8 cellular contexts compared by ENCODE assay signal in genomic region chr11:119148855-119149370, GRCh38. TPM values are rescaled to one million over a fixed set of nuclear protein-coding genes. Genes with fewer than 3 reads are reported as not detected.
DNase-seq lines count a peak whose midpoint lies in the region; ATAC-seq and TF ChIP-seq lines count a peak whose summit lies in the region.

Gene ABCG4, plus strand, starts transcription at chr11:119149052. Its CDS starts 914 bp downstream, at chr11:119149966.

- H3K4me1 Mint-ChIP-seq in CD14-positive monocyte = peaks cover 28% of the 10 kb centered on the region

- H3K9ac ChIP-seq in KMS-11 = no peak within 1 kb of the TSS
- no peak within 1 kb of the TSS for H3K9ac ChIP-seq in Karpas-422 (ENCODE audit: low read length)

- H3K36me3 ChIP-seq in KMS-11 (ENCODE audit: insufficient read depth) = no peaks in the 10 kb centered on the region
- no peaks in the 10 kb centered on the region for H3K36me3 ChIP-seq in Karpas-422 (ENCODE audit: insufficient read depth, low read length)

- H3K27ac Mint-ChIP-seq in CD14-positive monocyte = peak within 1 kb of the TSS in 2 of 7 donors; percentile 30 to 63

- TF ChIP-seq CTCF in CD14-positive monocyte (IDR thresholded peaks at IDR 0.05) (no peak), KMS-11 (conservative IDR thresholded peaks at IDR 0.05; ENCODE audit: low read depth, low read length) (no peak), retinal pigment epithelial cell (conservative IDR thresholded peaks at IDR 0.05; ENCODE audit: low read depth, low read length) (no peak)

- peak within 1 kb of the TSS; percentile 57 for H2AFZ ChIP-seq in KMS-11 (ENCODE audit: low read depth)
- H2AFZ ChIP-seq in Karpas-422 (ENCODE audit: low read length) = no peak within 1 kb of the TSS

- H3K9me3 ChIP-seq in Karpas-422 (ENCODE audit: low read length) = no peaks in the 10 kb centered on the region

- peak within 1 kb of the TSS; percentile 76 to 91 for H3K4me3 Mint-ChIP-seq in CD14-positive monocyte

- peaks cover 0 to 17% (median 0%) of the 10 kb centered on the region in 7 donors for H3K9me3 Mint-ChIP-seq in CD14-positive monocyte

- peaks cover 0 to 5% of the 10 kb centered on the region in 2 donors for H3K36me3 Mint-ChIP-seq in CD14-positive monocyte

- ATAC-seq in left cardiac atrium = peak; percentile 64 to 67

- peaks cover 16% of the 10 kb centered on the region for H3K27me3 ChIP-seq in KMS-11 (ENCODE audit: insufficient read depth, low read depth)
- no peaks in the 10 kb centered on the region for H3K27me3 ChIP-seq in Karpas-422 (ENCODE audit: low read length)

- no peaks in the 10 kb centered on the region for H3K4me1 ChIP-seq in KMS-11 (ENCODE audit: low read depth, poor library complexity, severe bottlenecking)
- peaks cover 9% of the 10 kb centered on the region for H3K4me1 ChIP-seq in Karpas-422 (ENCODE audit: low read length)

- no peak within 1 kb of the TSS for H3K27ac ChIP-seq in KMS-11
- no peak within 1 kb of the TSS for H3K27ac ChIP-seq in Karpas-422 (ENCODE audit: low read length)

- intact Hi-C loops in CD14-positive monocyte (cut with micrococcal nuclease) (loop anchor here (10.0 kb wide), 1 partner anchor 46 kb away; no protein-coding TSS in a partner anchor), left cardiac atrium (cut with DNase I) (no loop called here)

- H3K4me3 ChIP-seq in KMS-11 (IDR thresholded peaks at IDR 0.05; ENCODE audit: insufficient read depth, low read depth, low read length) (no peak within 1 kb of the TSS), retinal pigment epithelial cell (ENCODE audit: low read length) (peak within 1 kb of the TSS; percentile 51), Karpas-422 (ENCODE audit: low read length) (no peak within 1 kb of the TSS)

- H3K79me2 ChIP-seq in KMS-11 (ENCODE audit: insufficient read depth, low read depth) (no peaks in the 10 kb centered on the region), Karpas-422 (ENCODE audit: low read length) (no peaks in the 10 kb centered on the region)

- H3K4me2 ChIP-seq in KMS-11 (peak within 1 kb of the TSS; percentile 68), Karpas-422 (ENCODE audit: low read depth, low read length, poor library complexity, severe bottlenecking) (no peak within 1 kb of the TSS)

- H3K27me3 Mint-ChIP-seq in CD14-positive monocyte (ENCODE audit: low read depth in 3 of 3) = peaks cover 58 to 78% (median 60%) of the 10 kb centered on the region in 3 donors

- no peaks in the 10 kb centered on the region for H3K9me2 ChIP-seq in Karpas-422 (replicated peaks; ENCODE audit: insufficient read depth, low read length)

- DNase-seq in CD14-positive monocyte (ENCODE audit: low spot score) (no peak), left cardiac atrium (peak; percentile 31), retinal pigment epithelial cell (ENCODE audit: low read depth) (no peak), NCI-H2029 treated with DMSO at 0.1 percent for 48 hours (lab: John Stamatoyannopoulos, UW) (no peak), Karpas-422 (no peak), COLO829 (ENCODE audit: low spot score) (no peak)
- peak; percentile 26 for DNase-seq in activated naive CD4-positive, alpha-beta T cell treated with Interleukin-2 at 50 U/mL for 16 hours

- H4K20me1 ChIP-seq in KMS-11 (ENCODE audit: insufficient read depth) (no peaks in the 10 kb centered on the region), Karpas-422 (ENCODE audit: insufficient read depth, low read depth, low read length) (no peaks in the 10 kb centered on the region)

RNA-seq across cellular contexts. Expression of gene ABCG4, which starts in this region (rescaled TPM):
- polyA plus RNA-seq in CD14-positive monocyte = not detected
- total RNA-seq in left cardiac atrium = 1 to 10 TPM in 1 of 2 donors, under 1 TPM in 1; 0.68 to 1.8 TPM
- not detected in 2 replicates for total RNA-seq in Karpas-422 (2014; rRNA removed; shearing (Covaris generic); ENCODE audit: low replicate concordance)

Comparison
In these comparisons a context has a peak if more than half of its experiments do, and no peak if none do; other contexts are left out.
1. DNase-seq: peak in activated naive CD4-positive, alpha-beta T cell treated with Interleukin-2 at 50 U/mL for 16 hours (single experiment) and left cardiac atrium (single experiment); none in CD14-positive monocyte (single experiment), retinal pigment epithelial cell (single experiment), NCI-H2029 treated with DMSO at 0.1 percent for 48 hours (single experiment), Karpas-422 (single experiment) and COLO829 (single experiment).
2. intact Hi-C loops: an anchor here in CD14-positive monocyte (10.0 kb wide); none called in left cardiac atrium.